8 cellular contexts compared by ENCODE assay signal in genomic region chr4:169271692-169272007, GRCh38. TPM values are rescaled to one million over a fixed set of nuclear protein-coding genes. Genes with fewer than 3 reads are reported as not detected.
DNase-seq lines count a peak whose midpoint lies in the region; ATAC-seq, FAIRE-seq and TF ChIP-seq lines count a peak whose summit lies in the region.

No MANE protein-coding gene starts in this region.

- H3K79me2 ChIP-seq in GM23338 (replicated peaks; ENCODE audit: insufficient read depth): peaks cover 31% of the 10 kb centered on the region

- no peak for TF ChIP-seq POLR2A in A549 (IDR thresholded peaks at IDR 0.05; ENCODE audit: low read length)

- H3K4me3 ChIP-seq in A549: peak overlapping the region; percentile 96
- H3K4me3 ChIP-seq in GM23338: peak overlapping the region; percentile 82

- POLR2A ChIA-PET in A549 (lab: Yijun Ruan, JAX) (no interaction called here), MCF 10A (lab: Yijun Ruan, JAX) (interaction anchor here (5.1 kb wide), 1 partner anchor 46 kb away, joined by 37 read pairs; no protein-coding TSS in a partner anchor)

- H3K36me3 Mint-ChIP-seq in GM23338 (ENCODE audit: low read depth) (no peaks in the 10 kb centered on the region; the same call in 2 of the 3 replicates), MCF 10A (ENCODE audit: insufficient read depth, unreplicated experiment) (peaks cover 4% of the 10 kb centered on the region), mesothelial cell of epicardium (no peaks in the 10 kb centered on the region)

- no peaks in the 10 kb centered on the region for H3K9me3 Mint-ChIP-seq in GM23338
- H3K9me3 Mint-ChIP-seq in MCF 10A (ENCODE audit: unreplicated experiment): no peaks in the 10 kb centered on the region
- H3K9me3 Mint-ChIP-seq in mesothelial cell of epicardium: no peaks in the 10 kb centered on the region

- ATAC-seq in A549: peak; percentile 5 to 8; a peak in 3 of 6 replicates
- ATAC-seq in GM23338: peak; percentile 14
- ATAC-seq in HG02571 (IDR thresholded peaks at IDR 0.05; ENCODE audit: unreplicated experiment): no peak
- ATAC-seq in HG02588 (IDR thresholded peaks at IDR 0.05; ENCODE audit: unreplicated experiment): no peak
- ATAC-seq in HG03520 (IDR thresholded peaks at IDR 0.05; ENCODE audit: unreplicated experiment): no peak

- peaks cover 37% of the 10 kb centered on the region for H3K4me1 ChIP-seq in A549
- H3K4me1 ChIP-seq in GM23338 (ENCODE audit: insufficient read depth): peaks cover 40% of the 10 kb centered on the region

- CTCF ChIA-PET in A549 (lab: Yijun Ruan, JAX) (interaction anchor here (1.2 kb wide), 1 partner anchor 33 kb away, joined by 3 read pairs; no protein-coding TSS in a partner anchor), MCF 10A (lab: Yijun Ruan, JAX) (interaction anchor here (0.5 kb wide), 1 partner anchor 12 kb away, joined by 4 read pairs; no protein-coding TSS in a partner anchor)

- no peak for TF ChIP-seq RAD21 in A549 (conservative IDR thresholded peaks at IDR 0.05 in 1 of 2, IDR thresholded peaks at IDR 0.05 in 1 of 2)

- WGBS in A549 (ENCODE audit: missing lambda C conversion rate): 24% methylated on average over 8 of the region's 11 CpGs

- no peak for FAIRE-seq in A549 (lab: Jason Lieb, UNC)

- peak overlapping the region; percentile 83 for H2AFZ ChIP-seq in GM23338

- no peaks in the 10 kb centered on the region for H3K9me3 ChIP-seq in A549

- peaks cover 4% of the 10 kb centered on the region for H3K27me3 ChIP-seq in GM23338 (ENCODE audit: insufficient read depth)

- peaks cover 35% of the 10 kb centered on the region for H3K4me1 Mint-ChIP-seq in GM23338
- peaks cover 22% of the 10 kb centered on the region for H3K4me1 Mint-ChIP-seq in MCF 10A (ENCODE audit: insufficient read depth, unreplicated experiment)
- H3K4me1 Mint-ChIP-seq in mesothelial cell of epicardium: peaks cover 49% of the 10 kb centered on the region

- H3K4me2 ChIP-seq in A549 (peak overlapping the region; percentile 80), GM23338 (peak overlapping the region; percentile 93)

- peaks cover 5% of the 10 kb centered on the region for H3K27me3 Mint-ChIP-seq in GM23338 (ENCODE audit: insufficient read depth, low read depth, poor library complexity)
- H3K27me3 Mint-ChIP-seq in MCF 10A (ENCODE audit: insufficient read depth, unreplicated experiment): no peaks in the 10 kb centered on the region
- no peaks in the 10 kb centered on the region for H3K27me3 Mint-ChIP-seq in mesothelial cell of epicardium (ENCODE audit: low read depth)

- BruUV-seq in MCF 10A (replicated peaks; lab: Mats Ljungman, UMichigan): no TSS peak

- intact Hi-C loops in MCF 10A (cut with micrococcal nuclease): loop anchor here (10.0 kb wide), 1 partner anchor 113 kb away; no protein-coding TSS in a partner anchor

- TF ChIP-seq CTCF in A549 (IDR thresholded peaks at IDR 0.05) (no peak), GM23338 (conservative IDR thresholded peaks at IDR 0.05; ENCODE audit: low read depth in 2 of 2) (no peak), MCF 10A (IDR thresholded peaks at IDR 0.05; ENCODE audit: unreplicated experiment) (no peak), mesothelial cell of epicardium (IDR thresholded peaks at IDR 0.05; ENCODE audit: unreplicated experiment) (no peak)

- H3K4me3 Mint-ChIP-seq in GM23338 (peak overlapping the region; percentile 84), MCF 10A (ENCODE audit: unreplicated experiment) (peak overlapping the region; percentile 59), mesothelial cell of epicardium (peak overlapping the region; percentile 77)

- DNase-seq in A549 (ENCODE audit: low read depth in 1 of 2, low spot score in 1 of 2): no peak
- DNase-seq in GM23338 (ENCODE audit: low spot score): no peak
- DNase-seq in MCF 10A (ENCODE audit: unreplicated experiment): no peak
- no peak for DNase-seq in mesothelial cell of epicardium (ENCODE audit: low spot score in 2 of 2, unreplicated experiment in 2 of 2)
- DNase-seq in NCI-H1417 treated with DMSO at 0.1 percent for 48 hours (lab: John Stamatoyannopoulos, UW): no peak

- H3K36me3 ChIP-seq in GM23338 (ENCODE audit: insufficient read depth): no peaks in the 10 kb centered on the region

- TF ChIP-seq EP300 in A549 (IDR thresholded peaks at IDR 0.05): no peak

- H3K27ac ChIP-seq in A549: peak overlapping the region; percentile 96 to 99
- 0 out of 2 replicates have a peak overlapping the region, but pooled peaks have one; percentile 33 for H3K27ac ChIP-seq in GM23338 (ENCODE audit: low read depth)

- peak overlapping the region; percentile 76; the same call in 1 of the 2 replicates for H3K27ac Mint-ChIP-seq in GM23338
- H3K27ac Mint-ChIP-seq in MCF 10A (ENCODE audit: low read depth, unreplicated experiment): peak overlapping the region; percentile 13
- H3K27ac Mint-ChIP-seq in mesothelial cell of epicardium: peak overlapping the region; percentile 70

- no peaks in the 10 kb centered on the region for H4K20me1 ChIP-seq in GM23338 (replicated peaks; ENCODE audit: insufficient read depth)

- H3F3A ChIP-seq in GM23338 (replicated peaks; ENCODE audit: low read depth): peaks cover 5% of the 10 kb centered on the region; the same call in 1 of the 2 replicates

- no peaks in the 10 kb centered on the region for H3K9me2 ChIP-seq in GM23338 (ENCODE audit: insufficient read depth)

TF ChIP-seq in A549, 52 proteins besides CTCF, POLR2A, EP300 and RAD21 (continues in another document):
- TF ChIP-seq RARB (CRISPR knock-in tag; IDR thresholded peaks at IDR 0.05): no peak
- TF ChIP-seq MYC (IDR thresholded peaks at IDR 0.05; ENCODE audit: borderline replicate concordance, low read length): no peak
- TF ChIP-seq RCOR1 (IDR thresholded peaks at IDR 0.05; ENCODE audit: low read depth, low read length): no peak
- TF ChIP-seq HES2 (IDR thresholded peaks at IDR 0.05): no peak
- no peak for TF ChIP-seq NFE2L2 (conservative IDR thresholded peaks at IDR 0.05; ENCODE audit: low read length)
- no peak for TF ChIP-seq CHD2 (IDR thresholded peaks at IDR 0.05; ENCODE audit: low read length, partially characterized antibody)
- TF ChIP-seq HDAC2 (IDR thresholded peaks at IDR 0.05): no peak
- TF ChIP-seq ELK1 (IDR thresholded peaks at IDR 0.05; ENCODE audit: low read depth, low read length): no peak
- TF ChIP-seq NR3C1 (IDR thresholded peaks at IDR 0.05): no peak
- no peak for TF ChIP-seq MAFK (IDR thresholded peaks at IDR 0.05; ENCODE audit: partially characterized antibody)
- TF ChIP-seq PHF8 (IDR thresholded peaks at IDR 0.05; ENCODE audit: borderline replicate concordance, low read depth): no peak
- no peak for TF ChIP-seq HOXB13 (CRISPR knock-in tag; IDR thresholded peaks at IDR 0.05; ENCODE audit: low read depth)

TF ChIP-seq in GM23338, 12 proteins besides CTCF, POLR2A, EP300 and RAD21 (continues in another document):
- no peak for TF ChIP-seq POLR2AphosphoS5 (IDR thresholded peaks at IDR 0.05; ENCODE audit: low read depth)
- no peak for TF ChIP-seq STAT1 (IDR thresholded peaks at IDR 0.05; ENCODE audit: unreplicated experiment)
- no peak for TF ChIP-seq NANOG (IDR thresholded peaks at IDR 0.05; ENCODE audit: borderline replicate concordance)
- no peak for TF ChIP-seq EZH2 (IDR thresholded peaks at IDR 0.05; ENCODE audit: low read depth, unreplicated experiment)

RNA-seq across cellular contexts. Expression of gene SH3RF1, which starts 0.9 kb away (rescaled TPM):
- polyA plus RNA-seq in A549 (2011; rRNA removed) (13.8 and 15.1 TPM in 2 replicates), A549 (2017; fragmentation: RNase III; extraction: RNeasy Plus Mini Kit Qiagen cat#74134 plus additional on column Dnase treatment) (7.4 to 8.2 TPM (median 8.0 TPM) in 3 replicates), GM23338 (2016; fragmentation: Nextera tagmentation; extraction: Ambion mirVana) (6.2 and 7.8 TPM in 2 replicates)
- polyA plus RNA-seq in A549 (2012; cell fraction: cytosol; rRNA removed): 6.7 and 9.2 TPM in 2 replicates
- polyA plus RNA-seq in A549 (2012; cell fraction: nucleus; rRNA removed): 15.2 and 21.1 TPM in 2 replicates
- 48.6 and 62.1 TPM in 2 replicates for polyA minus RNA-seq in A549 (2011; rRNA and poly(A)+ RNA removed)
- 12.4 and 22.9 TPM in 2 replicates for total RNA-seq in GM23338 (2014; rRNA removed; shearing (Covaris generic))
- total RNA-seq in MCF 10A (2022) (16.5 and 17.4 TPM in 2 replicates), mesothelial cell of epicardium (18.1 to 20.3 TPM (median 19.6 TPM) in 3 replicates)

Comparison
In these comparisons a context has a peak if more than half of its experiments do, and no peak if none do; other contexts are left out.
1. ATAC-seq: peak in A549 (2 of 2) and GM23338 (single experiment); none in HG02571 (single experiment), HG02588 (single experiment) and HG03520 (single experiment).
2. H3K27ac Mint-ChIP-seq: peak in every context shown above with its lines; median percentile 76 in GM23338; 70 in mesothelial cell of epicardium; 13 in MCF 10A.
3. Peak in every context shown above with its lines, with median percentiles within 50 percentile points of each other: H3K4me3 Mint-ChIP-seq.